Comparison of ENCODE assay signal across 34 cellular contexts in the genomic region with DNA sequence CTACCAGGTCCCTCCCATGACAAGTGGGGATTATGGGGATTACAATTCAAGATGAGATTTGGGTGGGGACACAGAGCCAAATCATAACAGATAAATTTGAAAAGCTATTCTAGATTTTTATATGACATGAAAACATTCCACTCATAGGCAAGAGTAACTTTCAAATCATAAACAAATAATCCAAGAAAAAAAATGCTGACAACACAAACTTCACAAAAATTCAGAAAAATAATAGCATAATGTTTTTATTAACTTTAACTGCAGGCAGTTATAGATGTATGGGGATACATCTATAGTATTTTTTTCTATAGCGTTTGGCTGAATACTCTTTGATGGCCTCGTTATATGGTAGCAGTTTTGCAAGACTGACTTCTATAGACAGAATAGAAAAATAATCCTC.
DNase-seq lines count a peak whose midpoint lies in the region; ATAC-seq, FAIRE-seq and TF ChIP-seq lines count a peak whose summit lies in the region.
"Had no signal": no experiment of that assay in that cellular context is flagged by ENCODE, and none has a peak within 500 bp of the region (broad histone marks: within the 10 kb centered on the region; RNA-seq: fewer than 3 reads in every experiment).

No MANE protein-coding gene starts in this region.

- H3K36me3 ChIP-seq in HepG2 (replicated peaks in 1 of 2; ENCODE audit: control insufficient read depth in 1 of 2, insufficient read depth in 2 of 2, low read length in 2 of 2) (no peaks in the 10 kb centered on the region), right lobe of liver (peaks cover 0 to 9% (median 0%) of the 10 kb centered on the region in 4 donors), IMR-90 (ENCODE audit: control insufficient read depth, insufficient read depth, low read length) (no peaks in the 10 kb centered on the region), K562 (ENCODE audit: control insufficient read depth, insufficient read depth, low read length) (no peaks in the 10 kb centered on the region), H7 (replicated peaks; ENCODE audit: control insufficient read depth, insufficient read depth, low read length) (no peaks in the 10 kb centered on the region), lower lobe of right lung (no peaks in the 10 kb centered on the region)
- H3K36me3 ChIP-seq: BE2C; BLaER1; BLaER1 treated with 17β-estradiol and CSF1 and Interleukin-3, amounts not matched to agents 10 nM and 100 nM had no signal

- H3K4ac ChIP-seq in IMR-90 (ENCODE audit: low read depth, low read length), result no peak overlapping the region

- no peaks in the 10 kb centered on the region for H3K4me1 ChIP-seq in HepG2 (ENCODE audit: insufficient read depth, low read length)
- peaks cover 0 to 5% (median 0%) of the 10 kb centered on the region in 4 donors for H3K4me1 ChIP-seq in right lobe of liver
- no peaks in the 10 kb centered on the region for H3K4me1 ChIP-seq in A549
- H3K4me1 ChIP-seq in IMR-90 (ENCODE audit: control insufficient read depth, insufficient read depth, low read length), result no peaks in the 10 kb centered on the region
- H3K4me1 ChIP-seq in K562 (replicated peaks in 1 of 2; ENCODE audit: control insufficient read depth in 2 of 2, insufficient read depth in 2 of 2, low read length in 2 of 2), result no peaks in the 10 kb centered on the region
- H3K4me1 ChIP-seq in lower lobe of right lung, result no peaks in the 10 kb centered on the region
- H3K4me1 ChIP-seq: BE2C; BLaER1; BLaER1 treated with 17β-estradiol and CSF1 and Interleukin-3, amounts not matched to agents 10 nM and 100 nM; Caco-2 had no signal

- H3K27ac ChIP-seq in HepG2 (ENCODE audit: extremely low read length, insufficient read depth, low read length) (no peak overlapping the region), right lobe of liver (no peak overlapping the region), A549 (no peak overlapping the region), IMR-90 (ENCODE audit: insufficient read depth, low read length) (no peak overlapping the region), K562 (ENCODE audit: extremely low read depth, low read depth, low read length) (no peak overlapping the region), lower lobe of right lung (no peak overlapping the region)
- H3K27ac ChIP-seq: 22Rv1; BLaER1; BLaER1 treated with 17β-estradiol and CSF1 and Interleukin-3, amounts not matched to agents 10 nM and 100 nM; C4-2B had no signal

- FAIRE-seq in HepG2 (lab: Jason Lieb, UNC), result no peak
- no peak for FAIRE-seq in A549 (lab: Jason Lieb, UNC)
- FAIRE-seq in K562 (lab: Jason Lieb, UNC), result no peak
- FAIRE-seq: A204.1, D721Med had no signal

- no peak overlapping the region for H2BK5ac ChIP-seq in IMR-90 (ENCODE audit: low read depth, low read length, poor library complexity, severe bottlenecking)

- H4K5ac ChIP-seq in IMR-90 (ENCODE audit: low read depth, low read length), result no peak overlapping the region

- H3K4me3 ChIP-seq in HepG2 (replicated peaks in 1 of 3; ENCODE audit: insufficient read depth in 1 of 3, low read depth in 2 of 3, low read length in 3 of 3) (no peak overlapping the region), right lobe of liver (no peak overlapping the region), A549 (no peak overlapping the region), IMR-90 (ENCODE audit: insufficient read depth, low read depth, low read length) (no peak overlapping the region), K562 (no peak overlapping the region), H7 (ENCODE audit: insufficient read depth, low read depth, low read length) (no peak overlapping the region), lower lobe of right lung (no peak overlapping the region)
- H3K4me3 ChIP-seq: BLaER1; BLaER1 treated with 17β-estradiol and CSF1 and Interleukin-3, amounts not matched to agents 10 nM and 100 nM had no signal

- no peak overlapping the region for H2BK15ac ChIP-seq in IMR-90 (ENCODE audit: low read depth, low read length)

- ATAC-seq in HepG2, result no peak
- ATAC-seq in right lobe of liver, result no peak
- ATAC-seq in A549, result no peak
- no peak for ATAC-seq in IMR-90 (ENCODE audit: low read depth)
- ATAC-seq in K562, result no peak
- ATAC-seq in lower lobe of right lung, result no peak
- ATAC-seq in HG02938 (IDR thresholded peaks at IDR 0.05; ENCODE audit: unreplicated experiment), result no peak
- ATAC-seq: CD8-positive, alpha-beta T cell had no signal

- no peak overlapping the region for H2AK9ac ChIP-seq in IMR-90 (replicated peaks; ENCODE audit: low read depth, low read length, poor library complexity)

- H2AFZ ChIP-seq in HepG2 (ENCODE audit: low read length), result no peak overlapping the region
- no peak overlapping the region for H2AFZ ChIP-seq in IMR-90 (replicated peaks; ENCODE audit: low read length, poor library complexity)
- H2AFZ ChIP-seq in K562 (ENCODE audit: low read depth, low read length), result no peak overlapping the region

- no TSS peak for BruUV-seq in HepG2 (replicated peaks; lab: Mats Ljungman, UMichigan)
- no TSS peak for BruUV-seq in IMR-90 (replicated peaks; lab: Mats Ljungman, UMichigan)
- BruUV-seq in K562 (replicated peaks; lab: Mats Ljungman, UMichigan), result no TSS peak

- H3K9ac ChIP-seq in HepG2 (ENCODE audit: insufficient read depth, low read depth, low read length), result no peak overlapping the region
- H3K9ac ChIP-seq in IMR-90 (ENCODE audit: low read depth, low read length), result no peak overlapping the region
- H3K9ac ChIP-seq in K562 (ENCODE audit: insufficient read depth in 1 of 2, low read depth in 2 of 2, low read length in 2 of 2), result no peak overlapping the region
- H3K9ac ChIP-seq: BLaER1; BLaER1 treated with 17β-estradiol and CSF1 and Interleukin-3, amounts not matched to agents 10 nM and 100 nM had no signal

- H3K9me1 ChIP-seq in IMR-90 (ENCODE audit: insufficient read depth, low read length) (no peaks in the 10 kb centered on the region), K562 (ENCODE audit: control insufficient read depth, insufficient read depth, low read length) (no peaks in the 10 kb centered on the region)

- no peaks in the 10 kb centered on the region for H3K79me1 ChIP-seq in IMR-90 (ENCODE audit: low read depth in 1 of 2, low read length in 2 of 2)

- TF ChIP-seq EP300 in HepG2 (IDR thresholded peaks at IDR 0.05; ENCODE audit: low read depth in 2 of 2, low read length in 2 of 2) (no peak), HepG2 (CRISPR knock-in tag; IDR thresholded peaks at IDR 0.05; ENCODE audit: borderline replicate concordance) (no peak), A549 (IDR thresholded peaks at IDR 0.05) (no peak), K562 (IDR thresholded peaks at IDR 0.05; ENCODE audit: low read length) (no peak)

- 24% methylated on average over 2 of the region's 2 CpGs for WGBS in HepG2 (ENCODE audit: low lambda C conversion rate)
- WGBS in right lobe of liver (ENCODE audit: insufficient coverage, low coverage, low lambda C conversion rate, missing lambda C conversion rate), result 94% methylated on average over 2 of the region's 2 CpGs
- 46% methylated on average over 2 of the region's 2 CpGs for WGBS in A549 (ENCODE audit: missing lambda C conversion rate)
- WGBS in IMR-90 (ENCODE audit: extremely low coverage in 2 of 2, insufficient read length in 1 of 2), 2 experiments, result no CpG with 5 or more reads among the region's 2 CpGs
- WGBS in K562 (ENCODE audit: insufficient coverage, low coverage, missing lambda C conversion rate), result 0% methylated on average over 2 of the region's 2 CpGs

- TF ChIP-seq CTCF in HepG2 (CRISPR knock-in tag; IDR thresholded peaks at IDR 0.05), result no peak
- no peak for TF ChIP-seq CTCF in right lobe of liver (IDR thresholded peaks at IDR 0.05)
- no peak for TF ChIP-seq CTCF in A549 (IDR thresholded peaks at IDR 0.05)
- no peak for TF ChIP-seq CTCF in IMR-90 (conservative IDR thresholded peaks at IDR 0.05; ENCODE audit: low read depth, low read length)
- TF ChIP-seq CTCF in K562 (IDR thresholded peaks at IDR 0.05 in 2 of 3, conservative IDR thresholded peaks at IDR 0.05 in 1 of 3; ENCODE audit: insufficient read depth in 2 of 3, low read depth in 1 of 3, low read length in 3 of 3), result no peak
- TF ChIP-seq CTCF in lower lobe of right lung (IDR thresholded peaks at IDR 0.05), result no peak

- TF ChIP-seq POLR2A in HepG2 (IDR thresholded peaks at IDR 0.05; ENCODE audit: insufficient read depth in 1 of 2, low read depth in 2 of 2, low read length in 2 of 2) (no peak), right lobe of liver (IDR thresholded peaks at IDR 0.05) (no peak), A549 (IDR thresholded peaks at IDR 0.05; ENCODE audit: low read length) (no peak), IMR-90 (IDR thresholded peaks at IDR 0.05; ENCODE audit: low read depth, low read length) (no peak), K562 (conservative IDR thresholded peaks at IDR 0.05) (no peak)

- POLR2A ChIA-PET in HepG2 (lab: Yijun Ruan, JAX) (no interaction called here), A549 (lab: Yijun Ruan, JAX) (no interaction called here), IMR-90 (lab: Charles Lee; ENCODE audit: unreplicated experiment) (no interaction called here), K562 (lab: Yijun Ruan, JAX) (no interaction called here)

- no peaks in the 10 kb centered on the region for H3K9me3 ChIP-seq in HepG2 (ENCODE audit: low read length)
- H3K9me3 ChIP-seq in right lobe of liver, result no peaks in the 10 kb centered on the region
- H3K9me3 ChIP-seq in A549, result no peaks in the 10 kb centered on the region
- no peaks in the 10 kb centered on the region for H3K9me3 ChIP-seq in IMR-90 (ENCODE audit: control insufficient read depth, insufficient read depth, low read length)
- H3K9me3 ChIP-seq in K562 (replicated peaks; ENCODE audit: control insufficient read depth, insufficient read depth, low read depth, low read length), result no peaks in the 10 kb centered on the region
- H3K9me3 ChIP-seq in lower lobe of right lung, result no peaks in the 10 kb centered on the region
- H3K9me3 ChIP-seq: BE2C; BLaER1; BLaER1 treated with 17β-estradiol and CSF1 and Interleukin-3, amounts not matched to agents 10 nM and 100 nM; Caco-2 had no signal

- H3K27me3 ChIP-seq in HepG2 (ENCODE audit: control insufficient read depth in 1 of 2, insufficient read depth in 2 of 2, low read length in 2 of 2), result no peaks in the 10 kb centered on the region
- no peaks in the 10 kb centered on the region for H3K27me3 ChIP-seq in right lobe of liver
- H3K27me3 ChIP-seq in IMR-90 (ENCODE audit: control insufficient read depth, insufficient read depth, low read length), result peaks cover 3% of the 10 kb centered on the region; the same call in 1 of the 2 replicates
- H3K27me3 ChIP-seq in K562 (ENCODE audit: control insufficient read depth in 2 of 2, insufficient read depth in 2 of 2, low read length in 2 of 2), result no peaks in the 10 kb centered on the region
- H3K27me3 ChIP-seq in H7 (ENCODE audit: control insufficient read depth, insufficient read depth, low read length), result no peaks in the 10 kb centered on the region
- H3K27me3 ChIP-seq in lower lobe of right lung (ENCODE audit: low read depth), result no peaks in the 10 kb centered on the region
- H3K27me3 ChIP-seq: BE2C; BLaER1; BLaER1 treated with 17β-estradiol and CSF1 and Interleukin-3, amounts not matched to agents 10 nM and 100 nM had no signal

- no peak overlapping the region for H3K56ac ChIP-seq in IMR-90 (ENCODE audit: extremely low read depth, insufficient read depth, low read length)

- CTCF ChIA-PET in HepG2 (lab: Yijun Ruan, JAX; ENCODE audit: low intra/inter-chr PET ratio, low total read pairs) (no interaction called here), A549 (lab: Yijun Ruan, JAX) (no interaction called here), IMR-90 (lab: Yijun Ruan, JAX) (no interaction called here), K562 (lab: Yijun Ruan, JAX; ENCODE audit: low intra/inter-chr PET ratio) (no interaction called here)

- no peaks in the 10 kb centered on the region for H4K20me1 ChIP-seq in HepG2 (ENCODE audit: insufficient read depth, low read length)
- no peaks in the 10 kb centered on the region for H4K20me1 ChIP-seq in IMR-90 (ENCODE audit: insufficient read depth, low read length)
- no peaks in the 10 kb centered on the region for H4K20me1 ChIP-seq in K562 (replicated peaks; ENCODE audit: control insufficient read depth, insufficient read depth, low read length)
- H4K20me1 ChIP-seq: BLaER1; BLaER1 treated with 17β-estradiol and CSF1 and Interleukin-3, amounts not matched to agents 10 nM and 100 nM had no signal

- DNase-seq in HepG2 (ENCODE audit: low spot score), result no peak
- no peak for DNase-seq in right lobe of liver
- DNase-seq in A549 (ENCODE audit: low read depth in 1 of 2, low spot score in 1 of 2), result no peak
- no peak for DNase-seq in IMR-90
- no peak for DNase-seq in K562 (ENCODE audit: extremely low read depth in 1 of 4, low spot score in 3 of 4)
- no peak for DNase-seq in H7
- DNase-seq in lower lobe of right lung, result no peak
- DNase-seq: 8988T; ACHN; AML-193; BE2C; C1 segment of cervical spinal cord; Caco-2; Calu3; CD4-positive, alpha-beta memory T cell; CD4-positive, alpha-beta T cell; CD4-positive, CD25-positive, alpha-beta regulatory T cell; CD8-positive, alpha-beta memory T cell; CD8-positive, alpha-beta T cell; COR-L47; DMS 273 treated with DMSO at 0.1 percent for 48 hours; DMS153; DMS53; DMS79; DMS79 treated with DMSO at 0.1 percent for 48 hours; DND-41; EL had no signal

- no peak overlapping the region for H2BK20ac ChIP-seq in IMR-90 (ENCODE audit: low read depth, low read length)

- no peak overlapping the region for H3K14ac ChIP-seq in IMR-90 (replicated peaks; ENCODE audit: low read depth, low read length)

- H3K79me2 ChIP-seq in HepG2 (ENCODE audit: insufficient read depth, low read length) (no peaks in the 10 kb centered on the region), K562 (ENCODE audit: control insufficient read depth, insufficient read depth, low read length) (no peaks in the 10 kb centered on the region)

- intact Hi-C loops in HepG2 (cut with micrococcal nuclease; ENCODE audit: unreplicated experiment), result no loop called here
- intact Hi-C loops in right lobe of liver (cut with DNase I), result no loop called here
- intact Hi-C loops in IMR-90 (cut with micrococcal nuclease), result no loop called here
- intact Hi-C loops in K562 (cut with micrococcal nuclease), result no loop called here
- intact Hi-C loops in lower lobe of right lung (cut with DNase I), result no loop called here

- no peak overlapping the region for H4K91ac ChIP-seq in IMR-90 (ENCODE audit: insufficient read depth, low read depth, low read length)

- dilution Hi-C loops in IMR-90 (cut with HindIII; ENCODE audit: low sequenced_read_pairs, unreplicated experiment), result no loop called here

- in situ Hi-C loops in HepG2 (cut with HindIII; ENCODE audit: extremely low pct_ligation_motif_present, low pct_unique_long_range_greater_than_20kb) (no loop called here), IMR-90 (cut with MboI; ENCODE audit: low sequenced_read_pairs) (no loop called here), K562 (cut with MboI) (no loop called here)

- no peak overlapping the region for H2AK5ac ChIP-seq in IMR-90 (ENCODE audit: low read depth, low read length)

- H3K4me2 ChIP-seq in HepG2 (ENCODE audit: low read depth, low read length) (no peak overlapping the region), A549 (no peak overlapping the region), IMR-90 (ENCODE audit: low read depth, low read length) (no peak overlapping the region), K562 (ENCODE audit: insufficient read depth, low read length) (no peak overlapping the region)
- H3K4me2 ChIP-seq: BLaER1; BLaER1 treated with 17β-estradiol and CSF1 and Interleukin-3, amounts not matched to agents 10 nM and 100 nM had no signal

- H3K23ac ChIP-seq in IMR-90 (ENCODE audit: low read depth, low read length), result no peak overlapping the region

- TF ChIP-seq RAD21 in HepG2 (CRISPR knock-in tag; IDR thresholded peaks at IDR 0.05) (no peak), A549 (conservative IDR thresholded peaks at IDR 0.05 in 1 of 2, IDR thresholded peaks at IDR 0.05 in 1 of 2) (no peak), IMR-90 (IDR thresholded peaks at IDR 0.05; ENCODE audit: low read length) (no peak), K562 (CRISPR knock-in tag; conservative IDR thresholded peaks at IDR 0.05 in 1 of 2, IDR thresholded peaks at IDR 0.05 in 1 of 2) (no peak)

- H2BK120ac ChIP-seq in IMR-90 (ENCODE audit: low read depth, low read length), result no peak overlapping the region

- H4K8ac ChIP-seq in IMR-90 (ENCODE audit: low read depth in 2 of 2, low read length in 2 of 2), result no peak overlapping the region

- H3K18ac ChIP-seq in IMR-90 (ENCODE audit: low read depth, low read length), result no peak overlapping the region
